ENCODE assay signal across 26 cellular contexts in genomic region chr10:19964625-19965024, GRCh38.
DNase-seq lines count a peak whose midpoint lies in the region; ATAC-seq and TF ChIP-seq lines count a peak whose summit lies in the region.
"Had no signal": no experiment of that assay in that cellular context is flagged by ENCODE, and none has a peak within 500 bp of the region (broad histone marks: within the 10 kb centered on the region; RNA-seq: fewer than 3 reads in every experiment).

No MANE protein-coding gene starts in this region.

- H3K27ac ChIP-seq in A673 (ENCODE audit: low read depth, low read length, poor library complexity, severe bottlenecking) (peak overlapping the region; percentile 52), HUES64 (ENCODE audit: low read depth, low read length) (peak overlapping the region; percentile 60), dorsolateral prefrontal cortex (peak overlapping the region in 58 of 59 donors; percentile 5 to 98 (median 72)), mesendoderm (ENCODE audit: low read depth, low read length) (peak overlapping the region; percentile 4)
- H3K27ac ChIP-seq: BLaER1, GM23248, RWPE1, SJCRH30 had no signal

- no peak overlapping the region for H4K5ac ChIP-seq in mesendoderm (ENCODE audit: low read length)

- H3K4me1 Mint-ChIP-seq in stimulated activated naive B cell treated with anti-CD40 and anti-IgM and Interleukin-4, amounts not matched to agents 10 μg/mL and 1 μg/mL and 100 μg/mL, for 72 hours, result no peaks in the 10 kb centered on the region
- no peaks in the 10 kb centered on the region for H3K4me1 Mint-ChIP-seq in stimulated activated effector memory CD8-positive, alpha-beta T cell treated with anti-CD3 and anti-CD28 coated beads, Interleukin-12 subunit alpha, Interleukin-12 subunit beta, amount 100 ng/mL, for 72 hours
- H3K4me1 Mint-ChIP-seq: CD8-positive, alpha-beta memory T cell; IgD-negative memory B cell had no signal

- ATAC-seq in stimulated activated naive B cell treated with anti-CD40 and anti-IgM and Interleukin-4, amounts not matched to agents 10 μg/mL and 1 μg/mL and 100 μg/mL, for 72 hours (replicated peaks), result no peak
- ATAC-seq in stimulated activated effector memory CD8-positive, alpha-beta T cell treated with anti-CD3 and anti-CD28 coated beads, Interleukin-12 subunit alpha, Interleukin-12 subunit beta, amount 100 ng/mL, for 72 hours, result no peak
- ATAC-seq: GM12878, PC-3 had no signal

- POLR2A ChIA-PET in A673 (lab: Charles Lee; ENCODE audit: low non-redundant PET), result interaction anchor here (0.5 kb wide), 1 partner anchor 1306 kb away, joined by 4 read pairs; no protein-coding TSS in a partner anchor

- H3K27me3 ChIP-seq in A673 (replicated peaks; ENCODE audit: insufficient read depth, low read depth, low read length, poor library complexity) (no peaks in the 10 kb centered on the region), HUES64 (ENCODE audit: insufficient read depth, low read length) (no peaks in the 10 kb centered on the region), dorsolateral prefrontal cortex (no peaks in the 10 kb centered on the region), mesendoderm (ENCODE audit: insufficient read depth, low read length, poor library complexity) (no peaks in the 10 kb centered on the region)
- H3K27me3 ChIP-seq: BLaER1, SJCRH30 had no signal

- DNase-seq in A673 (ENCODE audit: low spot score) (peak; percentile 80), dorsolateral prefrontal cortex (no peak), mesendoderm (peak; percentile 82), GM20000 (ENCODE audit: low spot score) (no peak), NCI-H510A treated with DMSO at 0.1 percent for 48 hours (lab: John Stamatoyannopoulos, UW) (no peak)
- no peak for DNase-seq in stimulated activated naive B cell treated with anti-CD40 and anti-IgM and Interleukin-4, amounts not matched to agents 10 μg/mL and 1 μg/mL and 100 μg/mL, for 72 hours
- no peak for DNase-seq in stimulated activated effector memory CD8-positive, alpha-beta T cell treated with anti-CD3 and anti-CD28 coated beads, Interleukin-12 subunit alpha, Interleukin-12 subunit beta, amount 100 ng/mL, for 72 hours (ENCODE audit: low spot score in 2 of 2)
- DNase-seq: 8988T; CD8-positive, alpha-beta memory T cell; DND-41; GDM1; GM23248; Kasumi-1; MM.1S; NCI-H1105; NCI-H1694; NCI-H2107; NCI-H345; NCI-H774; PC-3; SJCRH30 had no signal

- H2BK120ac ChIP-seq in mesendoderm (ENCODE audit: low read depth, low read length), result no peak overlapping the region

- peaks cover 0 to 2% of the 10 kb centered on the region in 2 donors for H3K9me3 Mint-ChIP-seq in stimulated activated naive B cell treated with anti-CD40 and anti-IgM and Interleukin-4, amounts not matched to agents 10 μg/mL and 1 μg/mL and 100 μg/mL, for 72 hours
- peaks cover 6% of the 10 kb centered on the region for H3K9me3 Mint-ChIP-seq in stimulated activated effector memory CD8-positive, alpha-beta T cell treated with anti-CD3 and anti-CD28 coated beads, Interleukin-12 subunit alpha, Interleukin-12 subunit beta, amount 100 ng/mL, for 72 hours
- H3K9me3 Mint-ChIP-seq: IgD-negative memory B cell had no signal

- H3K27me3 Mint-ChIP-seq in stimulated activated naive B cell treated with anti-CD40 and anti-IgM and Interleukin-4, amounts not matched to agents 10 μg/mL and 1 μg/mL and 100 μg/mL, for 72 hours, result no peaks in the 10 kb centered on the region
- H3K27me3 Mint-ChIP-seq: CD8-positive, alpha-beta memory T cell; IgD-negative memory B cell had no signal

- no peaks in the 10 kb centered on the region for H3K36me3 Mint-ChIP-seq in stimulated activated naive B cell treated with anti-CD40 and anti-IgM and Interleukin-4, amounts not matched to agents 10 μg/mL and 1 μg/mL and 100 μg/mL, for 72 hours
- H3K36me3 Mint-ChIP-seq in stimulated activated effector memory CD8-positive, alpha-beta T cell treated with anti-CD3 and anti-CD28 coated beads, Interleukin-12 subunit alpha, Interleukin-12 subunit beta, amount 100 ng/mL, for 72 hours, result no peaks in the 10 kb centered on the region
- H3K36me3 Mint-ChIP-seq: CD8-positive, alpha-beta memory T cell had no signal

- H3K9ac ChIP-seq in HUES64 (ENCODE audit: low read depth, low read length), result no peak overlapping the region
- H3K9ac ChIP-seq in mesendoderm (ENCODE audit: low read length), result no peak overlapping the region
- H3K9ac ChIP-seq: BLaER1, GM23248 had no signal

- no peak overlapping the region for H3K4me2 ChIP-seq in mesendoderm (ENCODE audit: low read length)
- H3K4me2 ChIP-seq: BLaER1 had no signal

- 22% methylated on average over 1 of the region's 2 CpGs for WGBS in HUES64
- no CpG with 5 or more reads among the region's 2 CpGs for whole genome bisulfite sequencing in mesendoderm (ENCODE audit: extremely low coverage, insufficient coverage, low lambda C conversion rate)

- no TSS peak for BruUV-seq in A673 (replicated peaks; lab: Mats Ljungman, UMichigan)

- CTCF ChIA-PET in A673 (lab: Charles Lee), result no interaction called here

- no peaks in the 10 kb centered on the region for H3K79me2 ChIP-seq in mesendoderm (ENCODE audit: control insufficient read depth, insufficient read depth, low read length)

- H3K36me3 ChIP-seq in A673 (ENCODE audit: insufficient read depth, low read length, poor library complexity, severe bottlenecking) (no peaks in the 10 kb centered on the region), HUES64 (ENCODE audit: insufficient read depth, low read length) (no peaks in the 10 kb centered on the region), mesendoderm (ENCODE audit: control insufficient read depth, insufficient read depth, low read length) (no peaks in the 10 kb centered on the region)
- H3K36me3 ChIP-seq: BLaER1, SJCRH30 had no signal

- H2BK5ac ChIP-seq in mesendoderm (ENCODE audit: low read length), result no peak overlapping the region

- no peak overlapping the region for H3K23ac ChIP-seq in mesendoderm (ENCODE audit: low read length)

- H3K4me3 ChIP-seq in A673 (ENCODE audit: low read depth, low read length, poor library complexity, severe bottlenecking) (no peak overlapping the region), HUES64 (ENCODE audit: low read length) (no peak overlapping the region), dorsolateral prefrontal cortex (no peak overlapping the region), mesendoderm (ENCODE audit: low read length) (no peak overlapping the region)
- H3K4me3 ChIP-seq: BLaER1, GM12878, GM23248, SJCRH30 had no signal

- intact Hi-C loops in A673 (cut with micrococcal nuclease; ENCODE audit: unreplicated experiment), result no loop called here
- intact Hi-C loops in dorsolateral prefrontal cortex (cut with DNase I), result loop anchor here in 1 of 2 donors (5.0 kb wide), 1 partner anchor 38 kb away; no protein-coding TSS in a partner anchor

- H3K79me1 ChIP-seq in mesendoderm (ENCODE audit: low read length), result no peaks in the 10 kb centered on the region

- no peak overlapping the region for H3K56ac ChIP-seq in mesendoderm (ENCODE audit: low read length)

- TF ChIP-seq CTCF in A673 (conservative IDR thresholded peaks at IDR 0.05; ENCODE audit: low read depth, low read length), result no peak
- no peak for TF ChIP-seq CTCF in dorsolateral prefrontal cortex (IDR thresholded peaks at IDR 0.05 in 54 of 56, conservative IDR thresholded peaks at IDR 0.05 in 2 of 56; ENCODE audit: low read depth in 1 of 56, partially characterized antibody in 56 of 56)
- TF ChIP-seq CTCF in GM20000 (IDR thresholded peaks at IDR 0.05; ENCODE audit: extremely low read depth, missing control alignments), result no peak

- H3K9me3 ChIP-seq in A673 (ENCODE audit: low read depth, low read length, poor library complexity, severe bottlenecking), result no peaks in the 10 kb centered on the region
- H3K9me3 ChIP-seq in HUES64 (ENCODE audit: insufficient read depth, low read depth, low read length), result no peaks in the 10 kb centered on the region
- H3K9me3 ChIP-seq: BLaER1, SJCRH30 had no signal

- H4K8ac ChIP-seq in mesendoderm (ENCODE audit: low read depth, low read length), result no peak overlapping the region

- H3K27ac Mint-ChIP-seq in stimulated activated naive B cell treated with anti-CD40 and anti-IgM and Interleukin-4, amounts not matched to agents 10 μg/mL and 1 μg/mL and 100 μg/mL, for 72 hours, result no peak overlapping the region
- H3K27ac Mint-ChIP-seq in stimulated activated effector memory CD8-positive, alpha-beta T cell treated with anti-CD3 and anti-CD28 coated beads, Interleukin-12 subunit alpha, Interleukin-12 subunit beta, amount 100 ng/mL, for 72 hours, result no peak overlapping the region
- H3K27ac Mint-ChIP-seq: CD8-positive, alpha-beta memory T cell; IgD-negative memory B cell had no signal

- peaks cover 73% of the 10 kb centered on the region for H3K4me1 ChIP-seq in A673 (ENCODE audit: insufficient read depth, low read length, poor library complexity, severe bottlenecking)
- peaks cover 61% of the 10 kb centered on the region for H3K4me1 ChIP-seq in HUES64 (ENCODE audit: insufficient read depth, low read length)
- H3K4me1 ChIP-seq in mesendoderm (ENCODE audit: control insufficient read depth, low read depth, low read length), result peaks cover 4% of the 10 kb centered on the region

- no peak overlapping the region for H3K4me3 Mint-ChIP-seq in stimulated activated naive B cell treated with anti-CD40 and anti-IgM and Interleukin-4, amounts not matched to agents 10 μg/mL and 1 μg/mL and 100 μg/mL, for 72 hours
- no peak overlapping the region for H3K4me3 Mint-ChIP-seq in stimulated activated effector memory CD8-positive, alpha-beta T cell treated with anti-CD3 and anti-CD28 coated beads, Interleukin-12 subunit alpha, Interleukin-12 subunit beta, amount 100 ng/mL, for 72 hours
- H3K4me3 Mint-ChIP-seq: CD8-positive, alpha-beta memory T cell; IgD-negative memory B cell had no signal

- H2AK5ac ChIP-seq in mesendoderm (ENCODE audit: low read length), result no peak overlapping the region

- no peak overlapping the region for H3K4ac ChIP-seq in mesendoderm (ENCODE audit: low read depth, low read length)

- H2BK15ac ChIP-seq in mesendoderm (replicated peaks; ENCODE audit: low read depth), result no peak overlapping the region

- no peak overlapping the region for H3K18ac ChIP-seq in mesendoderm (ENCODE audit: low read length)

Comparison
In these comparisons a context has a peak if more than half of its experiments do, and no peak if none do; other contexts are left out.
1. DNase-seq: peak in A673 (single experiment) and mesendoderm (single experiment); none in dorsolateral prefrontal cortex (0 of 10), stimulated activated naive B cell treated with anti-CD40 and anti-IgM and Interleukin-4, amounts not matched to agents 10 μg/mL and 1 μg/mL and 100 μg/mL, for 72 hours (single experiment), GM20000 (single experiment), NCI-H510A treated with DMSO at 0.1 percent for 48 hours (single experiment) and stimulated activated effector memory CD8-positive, alpha-beta T cell treated with anti-CD3 and anti-CD28 coated beads, Interleukin-12 subunit alpha, Interleukin-12 subunit beta, amount 100 ng/mL, for 72 hours (0 of 2).
2. H3K27ac ChIP-seq: peak in every context shown above with its lines; median percentile 72 in dorsolateral prefrontal cortex; 60 in HUES64; 52 in A673; 4 in mesendoderm.